In genomic region chr19:45463241-45463640, GRCh38 we compare ENCODE assay signal across 36 cellular contexts. TPM values are rescaled to one million over a fixed set of nuclear protein-coding genes. Genes with fewer than 3 reads are reported as not detected.
"Had no signal": no experiment of that assay in that cellular context is flagged by ENCODE, and none has a peak within 500 bp of the region (broad histone marks: within the 10 kb centered on the region; RNA-seq: fewer than 3 reads in every experiment).

No MANE protein-coding gene starts in this region.

- ATAC-seq: activated CD8-positive, alpha-beta T cell treated with anti-CD3 and anti-CD28 coated beads for 36 hours; activated naive CD4-positive, alpha-beta T cell treated with anti-CD3 and anti-CD28 coated beads, Interleukin-2, amount 50 U/mL, for 72 hours; activated T-cell treated with anti-CD3 and anti-CD28 coated beads, Interleukin-2, amount 50 U/mL, for 4 hours; activated T-cell treated with anti-CD3 and anti-CD28 coated beads, Interleukin-2, amount 50 U/mL, for 72 hours; activated T-helper 17 cell treated with anti-CD3 and anti-CD28 coated beads, Interleukin-2, amount 50 U/mL, for 72 hours; body of pancreas had no signal

- H3K9me3 Mint-ChIP-seq: activated B cell treated with CpG ODN at 0.5 μM for 24 hours; activated CD4-positive, alpha-beta memory T cell treated with anti-CD3 and anti-CD28 coated beads for 36 hours; activated CD4-positive, alpha-beta T cell treated with anti-CD3 and anti-CD28 coated beads, Interleukin-2, amount 10 ng/mL, durations not matched to agents 24 days and 14 days; activated CD8-positive, alpha-beta T cell treated with anti-CD3 and anti-CD28 coated beads for 36 hours; activated naive CD4-positive, alpha-beta T cell treated with anti-CD3 and anti-CD28 coated beads for 36 hours; activated naive CD4-positive, alpha-beta T cell treated with anti-CD3 and anti-CD28 coated beads, Interleukin-2, amount 50 U/mL, for 72 hours; activated naive CD8-positive, alpha-beta T cell treated with anti-CD3 and anti-CD28 coated beads for 36 hours; activated T-cell treated with anti-CD3 and anti-CD28 coated beads, Interleukin-2, amount 50 U/mL, for 4 hours; activated T-cell treated with anti-CD3 and anti-CD28 coated beads, Interleukin-2, amount 50 U/mL, for 72 hours; activated T-helper 1 cell treated with anti-CD3 and anti-CD28 coated beads, Interleukin-12 subunit alpha, Interleukin-12 subunit beta, Interleukin-2, Interleukin-4 antibody, amounts not matched to agents 30 ng/mL and 10 ng/mL and 1 ng/mL, durations not matched to agents 14 hours and 24 hours and 36 hours; activated T-helper 17 cell treated with anti-CD3 and anti-CD28 coated beads, Interleukin-2, amount 50 U/mL, for 72 hours; T-helper 1 cell treated with Interleukin-12 subunit alpha and Interleukin-12 subunit beta and Interleukin-4 antibody, amounts not matched to agents 30 μg/mL and 1 μg/mL, for 36 hours; T-helper 2 cell treated with Interferon-gamma antibody and Interleukin-4, amounts not matched to agents 5 μg/mL and 100 μg/mL, for 36 hours had no signal

- H3K27me3 Mint-ChIP-seq: activated CD8-positive, alpha-beta T cell treated with anti-CD3 and anti-CD28 coated beads for 36 hours; activated T-helper 17 cell treated with anti-CD3 and anti-CD28 coated beads, Interleukin-2, amount 50 U/mL, for 72 hours had no signal

- H3K9me3 ChIP-seq: adrenal gland, body of pancreas, breast epithelium had no signal

- H3K4me3 Mint-ChIP-seq: activated B cell treated with CpG ODN at 0.5 μM for 24 hours; activated CD4-positive, alpha-beta memory T cell treated with anti-CD3 and anti-CD28 coated beads for 36 hours; activated CD4-positive, alpha-beta T cell treated with anti-CD3 and anti-CD28 coated beads, Interleukin-2, amount 10 ng/mL, durations not matched to agents 24 days and 14 days; activated CD8-positive, alpha-beta T cell treated with anti-CD3 and anti-CD28 coated beads for 36 hours; activated naive CD4-positive, alpha-beta T cell treated with anti-CD3 and anti-CD28 coated beads for 36 hours; activated naive CD8-positive, alpha-beta T cell treated with anti-CD3 and anti-CD28 coated beads for 36 hours; activated T-cell treated with anti-CD3 and anti-CD28 coated beads, Interleukin-2, amount 50 U/mL, for 4 hours; activated T-cell treated with anti-CD3 and anti-CD28 coated beads, Interleukin-2, amount 50 U/mL, for 72 hours; activated T-helper 1 cell treated with anti-CD3 and anti-CD28 coated beads, Interleukin-12 subunit alpha, Interleukin-12 subunit beta, Interleukin-2, Interleukin-4 antibody, amounts not matched to agents 30 ng/mL and 10 ng/mL and 1 ng/mL, durations not matched to agents 14 hours and 24 hours and 36 hours; activated T-helper 17 cell treated with anti-CD3 and anti-CD28 coated beads, Interleukin-2, amount 50 U/mL, for 72 hours; T-helper 1 cell treated with Interleukin-12 subunit alpha and Interleukin-12 subunit beta and Interleukin-4 antibody, amounts not matched to agents 30 μg/mL and 1 μg/mL, for 36 hours; T-helper 2 cell treated with Interferon-gamma antibody and Interleukin-4, amounts not matched to agents 5 μg/mL and 100 μg/mL, for 36 hours had no signal

- H3K36me3 ChIP-seq: adrenal gland, brain microvascular endothelial cell, breast epithelium had no signal

- DNase-seq: activated B cell treated with CpG ODN at 0.5 μM for 24 hours; activated CD4-positive, alpha-beta memory T cell treated with anti-CD3 and anti-CD28 coated beads for 36 hours; activated CD4-positive, alpha-beta T cell treated with anti-CD3 and anti-CD28 coated beads for 4 hours; activated CD4-positive, alpha-beta T cell treated with anti-CD3 and anti-CD28 coated beads, Interleukin-2, amount 10 ng/mL, durations not matched to agents 24 days and 14 days; activated CD4-positive, alpha-beta T cell treated with anti-CD3 and anti-CD28 coated beads, Interleukin-2, amount 50 U/mL, for 1 hour; activated CD4-positive, alpha-beta T cell treated with anti-CD3 and anti-CD28 coated beads, Interleukin-2, amount 50 U/mL, for 4 hours; activated CD4-positive, CD25-positive, alpha-beta regulatory T cell treated with anti-CD3 and anti-CD28 coated beads, Interleukin-2, amount 50 U/mL, for 72 hours; activated CD8-positive, alpha-beta memory T cell treated with anti-CD3 and anti-CD28 coated beads, Interleukin-2, amount 50 U/mL, for 4 hours; activated CD8-positive, alpha-beta T cell treated with anti-CD3 and anti-CD28 coated beads for 36 hours; activated effector memory CD4-positive, alpha-beta T cell treated with anti-CD3 and anti-CD28 coated beads, Interleukin-2, amount 50 U/mL, for 16 hours; activated gamma-delta T cell treated with Interleukin-2 at 50 U/mL for 16 hours; activated naive CD4-positive, alpha-beta T cell; activated naive CD4-positive, alpha-beta T cell treated with anti-CD3 and anti-CD28 coated beads for 36 hours; activated naive CD4-positive, alpha-beta T cell treated with anti-CD3 and anti-CD28 coated beads, Interleukin-2, amount 50 U/mL, for 16 hours; activated naive CD8-positive, alpha-beta T cell treated with anti-CD3 and anti-CD28 coated beads for 36 hours; activated T-cell treated with anti-CD3 and anti-CD28 coated beads for 4 hours; activated T-cell treated with anti-CD3 and anti-CD28 coated beads, Interleukin-2, amount 50 U/mL, for 1 hour; activated T-cell treated with anti-CD3 and anti-CD28 coated beads, Interleukin-2, amount 50 U/mL, for 4 hours; activated T-cell treated with anti-CD3 and anti-CD28 coated beads, Interleukin-2, amount 50 U/mL, for 72 hours; adrenal gland; amniotic stem cell; aorta; body of pancreas; brain microvascular endothelial cell; central memory CD4-positive, alpha-beta T cell; SW 1271; T-helper 1 cell; T-helper 2 cell; T-helper 9 cell had no signal

- H3K4me3 ChIP-seq: adrenal gland, body of pancreas, breast epithelium had no signal

- H3K27ac ChIP-seq: adrenal gland, body of pancreas, brain microvascular endothelial cell, breast epithelium, VCaP had no signal

- H3K27ac Mint-ChIP-seq: activated B cell treated with CpG ODN at 0.5 μM for 24 hours; activated CD4-positive, alpha-beta memory T cell treated with anti-CD3 and anti-CD28 coated beads for 36 hours; activated CD4-positive, alpha-beta T cell treated with anti-CD3 and anti-CD28 coated beads, Interleukin-2, amount 10 ng/mL, durations not matched to agents 24 days and 14 days; activated CD8-positive, alpha-beta T cell treated with anti-CD3 and anti-CD28 coated beads for 36 hours; activated naive CD4-positive, alpha-beta T cell treated with anti-CD3 and anti-CD28 coated beads for 36 hours; activated naive CD4-positive, alpha-beta T cell treated with anti-CD3 and anti-CD28 coated beads, Interleukin-2, amount 50 U/mL, for 72 hours; activated naive CD8-positive, alpha-beta T cell treated with anti-CD3 and anti-CD28 coated beads for 36 hours; activated T-cell treated with anti-CD3 and anti-CD28 coated beads, Interleukin-2, amount 50 U/mL, for 72 hours; activated T-helper 1 cell treated with anti-CD3 and anti-CD28 coated beads, Interleukin-12 subunit alpha, Interleukin-12 subunit beta, Interleukin-2, Interleukin-4 antibody, amounts not matched to agents 30 ng/mL and 10 ng/mL and 1 ng/mL, durations not matched to agents 14 hours and 24 hours and 36 hours; activated T-helper 17 cell treated with anti-CD3 and anti-CD28 coated beads, Interleukin-2, amount 50 U/mL, for 72 hours; T-helper 1 cell treated with Interleukin-12 subunit alpha and Interleukin-12 subunit beta and Interleukin-4 antibody, amounts not matched to agents 30 μg/mL and 1 μg/mL, for 36 hours; T-helper 2 cell treated with Interferon-gamma antibody and Interleukin-4, amounts not matched to agents 5 μg/mL and 100 μg/mL, for 36 hours had no signal

- H3K27me3 ChIP-seq: adrenal gland, body of pancreas, brain microvascular endothelial cell, breast epithelium had no signal

- H3K36me3 Mint-ChIP-seq: activated CD4-positive, alpha-beta memory T cell treated with anti-CD3 and anti-CD28 coated beads for 36 hours; activated naive CD4-positive, alpha-beta T cell treated with anti-CD3 and anti-CD28 coated beads, Interleukin-2, amount 50 U/mL, for 72 hours; activated naive CD8-positive, alpha-beta T cell treated with anti-CD3 and anti-CD28 coated beads for 36 hours had no signal

RNA-seq across cellular contexts. Expression of gene PPM1N, which starts 35.0 kb away (rescaled TPM):
- total RNA-seq: body of pancreas had no signal
